ENCODE assay signal across 34 cellular contexts in genomic region chr4:173012608-173013007, GRCh38.
"Had no signal": no experiment of that assay in that cellular context is flagged by ENCODE, and none has a peak within 500 bp of the region (broad histone marks: within the 10 kb centered on the region; RNA-seq: fewer than 3 reads in every experiment).

No MANE protein-coding gene starts in this region.

- ATAC-seq: activated CD8-positive, alpha-beta memory T cell treated with anti-CD3 and anti-CD28 coated beads, Interleukin-2, amount 10 ng/mL, durations not matched to agents 7 days and 5 days; activated T-cell treated with anti-CD3 and anti-CD28 coated beads, Interleukin-2, amount 50 U/mL, for 72 hours; activated T-helper 17 cell treated with anti-CD3 and anti-CD28 coated beads, Interleukin-2, amount 50 U/mL, for 72 hours; Right ventricle myocardium inferior had no signal

- H3K4me1 Mint-ChIP-seq: activated CD8-positive, alpha-beta memory T cell treated with anti-CD3 and anti-CD28 coated beads, Interleukin-2, amount 10 ng/mL, durations not matched to agents 7 days and 5 days; activated naive CD8-positive, alpha-beta T cell treated with anti-CD3 and anti-CD28 coated beads for 36 hours; activated T-helper 17 cell treated with anti-CD3 and anti-CD28 coated beads, Interleukin-2, amount 50 U/mL, for 72 hours; T-cell had no signal

- H3K9me3 Mint-ChIP-seq: activated CD4-positive, alpha-beta memory T cell treated with anti-CD3 and anti-CD28 coated beads, Interleukin-2, amount 10 ng/mL, durations not matched to agents 7 days and 5 days; activated naive CD8-positive, alpha-beta T cell treated with anti-CD3 and anti-CD28 coated beads for 36 hours; activated T-cell treated with anti-CD3 and anti-CD28 coated beads, Interleukin-2, amount 50 U/mL, for 72 hours; activated T-helper 17 cell treated with anti-CD3 and anti-CD28 coated beads, Interleukin-2, amount 50 U/mL, for 72 hours; T-cell had no signal

- H3K27me3 Mint-ChIP-seq: activated naive CD8-positive, alpha-beta T cell treated with anti-CD3 and anti-CD28 coated beads for 36 hours; T-cell had no signal

- DNase-seq: activated CD4-positive, alpha-beta memory T cell treated with anti-CD3 and anti-CD28 coated beads, Interleukin-2, amount 10 ng/mL, durations not matched to agents 7 days and 5 days; activated CD4-positive, alpha-beta T cell treated with anti-CD3 and anti-CD28 coated beads for 1 hour; activated CD4-positive, alpha-beta T cell treated with anti-CD3 and anti-CD28 coated beads for 48 hours; activated CD4-positive, CD25-positive, alpha-beta regulatory T cell; activated CD8-positive, alpha-beta memory T cell treated with anti-CD3 and anti-CD28 coated beads for 24 hours; activated CD8-positive, alpha-beta memory T cell treated with anti-CD3 and anti-CD28 coated beads, Interleukin-2, amount 10 ng/mL, durations not matched to agents 7 days and 5 days; activated CD8-positive, alpha-beta memory T cell treated with anti-CD3 and anti-CD28 coated beads, Interleukin-2, amount 50 U/mL, for 48 hours; activated effector memory CD4-positive, alpha-beta T cell treated with anti-CD3 and anti-CD28 coated beads, Interleukin-2, amount 50 U/mL, for 16 hours; activated naive CD4-positive, alpha-beta T cell; activated naive CD4-positive, alpha-beta T cell treated with anti-CD3 and anti-CD28 coated beads, Interleukin-2, amount 50 U/mL, for 16 hours; activated naive CD8-positive, alpha-beta T cell treated with anti-CD3 and anti-CD28 coated beads for 36 hours; activated T-cell treated with anti-CD3 and anti-CD28 coated beads, Interleukin-2, amount 50 U/mL, for 1 hour; activated T-cell treated with anti-CD3 and anti-CD28 coated beads, Interleukin-2, amount 50 U/mL, for 72 hours; amniotic stem cell; aorta; brain microvascular endothelial cell; central memory CD4-positive, alpha-beta T cell; NCI-H1092 treated with DMSO at 0.1 percent for 48 hours; NCI-H1417; NCI-H146; NCI-H2029 treated with DMSO at 0.1 percent for 48 hours; NCI-H2107; NCI-H2171 treated with DMSO at 0.1 percent for 48 hours; NCI-H226; NCI-H446 treated with DMSO at 0.1 percent for 48 hours; NCI-H69; PC-9; SIG-M5; T-cell; T-helper 17 cell; WERI-Rb-1 had no signal

- H2AFZ ChIP-seq: PC-9 had no signal

- H3K27me3 ChIP-seq: brain microvascular endothelial cell had no signal

- H3K36me3 Mint-ChIP-seq: activated CD8-positive, alpha-beta memory T cell treated with anti-CD3 and anti-CD28 coated beads, Interleukin-2, amount 10 ng/mL, durations not matched to agents 7 days and 5 days; activated naive CD8-positive, alpha-beta T cell treated with anti-CD3 and anti-CD28 coated beads for 36 hours; T-cell had no signal

- H3K27ac Mint-ChIP-seq: activated CD4-positive, alpha-beta memory T cell treated with anti-CD3 and anti-CD28 coated beads, Interleukin-2, amount 10 ng/mL, durations not matched to agents 7 days and 5 days; activated CD8-positive, alpha-beta memory T cell treated with anti-CD3 and anti-CD28 coated beads, Interleukin-2, amount 10 ng/mL, durations not matched to agents 7 days and 5 days; activated naive CD8-positive, alpha-beta T cell treated with anti-CD3 and anti-CD28 coated beads for 36 hours; activated T-cell treated with anti-CD3 and anti-CD28 coated beads, Interleukin-2, amount 50 U/mL, for 72 hours; activated T-helper 17 cell treated with anti-CD3 and anti-CD28 coated beads, Interleukin-2, amount 50 U/mL, for 72 hours; T-cell; T-helper 17 cell had no signal

- H3K36me3 ChIP-seq: brain microvascular endothelial cell, WERI-Rb-1 had no signal

- H3K4me3 ChIP-seq: PC-9 had no signal

- H3K4me2 ChIP-seq: PC-9 had no signal

- H3K4me3 Mint-ChIP-seq: activated CD4-positive, alpha-beta memory T cell treated with anti-CD3 and anti-CD28 coated beads, Interleukin-2, amount 10 ng/mL, durations not matched to agents 7 days and 5 days; activated CD8-positive, alpha-beta memory T cell treated with anti-CD3 and anti-CD28 coated beads, Interleukin-2, amount 10 ng/mL, durations not matched to agents 7 days and 5 days; activated naive CD8-positive, alpha-beta T cell treated with anti-CD3 and anti-CD28 coated beads for 36 hours; activated T-cell treated with anti-CD3 and anti-CD28 coated beads, Interleukin-2, amount 50 U/mL, for 72 hours; activated T-helper 17 cell treated with anti-CD3 and anti-CD28 coated beads, Interleukin-2, amount 50 U/mL, for 72 hours; T-cell; T-helper 17 cell had no signal

- H3K27ac ChIP-seq: brain microvascular endothelial cell, PC-9, RWPE1, WERI-Rb-1 had no signal
